Comparison of ENCODE assay signal across 16 cellular contexts in genomic region chr6:11828185-11828897, GRCh38. TPM values are rescaled to one million over a fixed set of nuclear protein-coding genes. Genes with fewer than 3 reads are reported as not detected.
DNase-seq lines count a peak whose midpoint lies in the region; ATAC-seq, FAIRE-seq and TF ChIP-seq lines count a peak whose summit lies in the region.
"Had no signal": no experiment of that assay in that cellular context is flagged by ENCODE, and none has a peak within 500 bp of the region (broad histone marks: within the 10 kb centered on the region; RNA-seq: fewer than 3 reads in every experiment).

No MANE protein-coding gene starts in this region.

- no peak overlapping the region for H2AFZ ChIP-seq in MM.1S (ENCODE audit: low read length)
- H2AFZ ChIP-seq in GM12878 (ENCODE audit: control insufficient read depth, low read depth, low read length): no peak overlapping the region

- H3K4me1 Mint-ChIP-seq in stimulated activated memory B cell treated with anti-CD40 and anti-IgM and Interleukin-4, amounts not matched to agents 10 μg/mL and 1 μg/mL and 100 μg/mL, for 72 hours: peaks cover 64% of the 10 kb centered on the region
- no peaks in the 10 kb centered on the region for H3K4me1 Mint-ChIP-seq in CD8-positive, alpha-beta memory T cell

- no peaks in the 10 kb centered on the region; the same call in 1 of the 2 replicates for H3K79me2 ChIP-seq in MM.1S (ENCODE audit: low read length)
- H3K79me2 ChIP-seq in GM12878 (ENCODE audit: control insufficient read depth, insufficient read depth, low read length): no peaks in the 10 kb centered on the region

- H3K27me3 ChIP-seq in MM.1S (replicated peaks; ENCODE audit: insufficient read depth, low read length) (no peaks in the 10 kb centered on the region), GM12878 (replicated peaks in 1 of 2; ENCODE audit: control insufficient read depth in 2 of 2, insufficient read depth in 2 of 2, low read length in 1 of 2) (no peaks in the 10 kb centered on the region)
- no peaks in the 10 kb centered on the region for H3K27me3 ChIP-seq in CD8-positive, alpha-beta memory T cell (ENCODE audit: insufficient read depth, low read length, poor library complexity, severe bottlenecking)
- H3K27me3 ChIP-seq: BE2C, cardiac muscle cell had no signal

- in situ Hi-C loops in GM12878 (cut with MboI): no loop called here

- no peak overlapping the region for H3K4me3 ChIP-seq in MM.1S (ENCODE audit: low read length)
- no peak overlapping the region for H3K4me3 ChIP-seq in GM12878
- H3K4me3 ChIP-seq in CD8-positive, alpha-beta memory T cell (ENCODE audit: low read length): no peak overlapping the region
- H3K4me3 ChIP-seq: cardiac muscle cell had no signal

- no TSS peak for BruUV-seq in GM12878 (replicated peaks; lab: Mats Ljungman, UMichigan)

- TF ChIP-seq RAD21 in GM12878 (IDR thresholded peaks at IDR 0.05; ENCODE audit: insufficient read depth, low read depth, low read length): peak; percentile 27

- H3K36me3 ChIP-seq in MM.1S (replicated peaks; ENCODE audit: insufficient read depth, low read length) (no peaks in the 10 kb centered on the region), GM12878 (ENCODE audit: control insufficient read depth in 2 of 2, insufficient read depth in 2 of 2, low read length in 1 of 2) (no peaks in the 10 kb centered on the region)
- no peaks in the 10 kb centered on the region for H3K36me3 ChIP-seq in CD8-positive, alpha-beta memory T cell (ENCODE audit: insufficient read depth, low read length)
- H3K36me3 ChIP-seq: BE2C, cardiac muscle cell had no signal

- TF ChIP-seq EP300 in GM12878 (IDR thresholded peaks at IDR 0.05; ENCODE audit: borderline replicate concordance in 1 of 2, control insufficient read depth in 1 of 2, low read depth in 2 of 2, low read length in 2 of 2): peak; percentile 83

- H3K27ac ChIP-seq in MM.1S (ENCODE audit: low read length) (peak overlapping the region; percentile 100), GM12878 (ENCODE audit: control insufficient read depth, insufficient read depth) (peak overlapping the region; percentile 93)
- H3K27ac ChIP-seq in CD8-positive, alpha-beta memory T cell (ENCODE audit: low read depth, low read length): no peak overlapping the region
- H3K27ac ChIP-seq: cardiac muscle cell had no signal

- peak; percentile 80 for FAIRE-seq in GM18507 (lab: Jason Lieb, UNC)
- FAIRE-seq in GM12878 (lab: Jason Lieb, UNC): no peak
- FAIRE-seq: RCC 7860 had no signal

- no peaks in the 10 kb centered on the region for H4K20me1 ChIP-seq in MM.1S (ENCODE audit: insufficient read depth, low read length)
- H4K20me1 ChIP-seq in GM12878 (ENCODE audit: control insufficient read depth, insufficient read depth): no peaks in the 10 kb centered on the region

- H3K27ac Mint-ChIP-seq in stimulated activated memory B cell treated with anti-CD40 and anti-IgM and Interleukin-4, amounts not matched to agents 10 μg/mL and 1 μg/mL and 100 μg/mL, for 72 hours: peak overlapping the region; percentile 90
- H3K27ac Mint-ChIP-seq in CD8-positive, alpha-beta memory T cell: no peak overlapping the region
- H3K27ac Mint-ChIP-seq: activated CD4-positive, alpha-beta memory T cell treated with anti-CD3 and anti-CD28 coated beads for 36 hours had no signal

- H3K9me3 ChIP-seq in MM.1S (replicated peaks; ENCODE audit: insufficient read depth, low read length): no peaks in the 10 kb centered on the region
- H3K9me3 ChIP-seq in GM12878 (replicated peaks; ENCODE audit: control insufficient read depth, insufficient read depth, low read length): peaks cover 13% of the 10 kb centered on the region
- H3K9me3 ChIP-seq in CD8-positive, alpha-beta memory T cell (ENCODE audit: low read length): no peaks in the 10 kb centered on the region
- H3K9me3 ChIP-seq: BE2C had no signal

- DNase-seq in GM18507 (ENCODE audit: extremely low spot score, insufficient read length, low read depth): no peak
- DNase-seq in MM.1S: peak; percentile 39
- DNase-seq in GM12878 (ENCODE audit: low read depth, low spot score): peak; percentile 76
- no peak for DNase-seq in NCI-H82 treated with DMSO at 0.1 percent for 48 hours (lab: John Stamatoyannopoulos, UW; ENCODE audit: unreplicated experiment)
- no peak for DNase-seq in CD8-positive, alpha-beta memory T cell
- DNase-seq in activated T-cell treated with anti-CD3 and anti-CD28 coated beads for 4 hours: no peak
- DNase-seq: activated CD4-positive, alpha-beta memory T cell treated with anti-CD3 and anti-CD28 coated beads for 36 hours; activated T-cell treated with anti-CD3 and anti-CD28 coated beads, Interleukin-2, amount 50 U/mL, for 72 hours; BE2C; effector CD8-positive, alpha-beta T cell; naive thymus-derived CD8-positive, alpha-beta T cell; NCI-H1417; NCI-H446 had no signal

- intact Hi-C loops in GM12878 (cut with micrococcal nuclease; ENCODE audit: unreplicated experiment): loop anchor here (5.0 to 10.0 kb wide), 2 partner anchors 456 to 779 kb away; no protein-coding TSS in a partner anchor

- H3K9me3 Mint-ChIP-seq in stimulated activated memory B cell treated with anti-CD40 and anti-IgM and Interleukin-4, amounts not matched to agents 10 μg/mL and 1 μg/mL and 100 μg/mL, for 72 hours: no peaks in the 10 kb centered on the region
- no peaks in the 10 kb centered on the region for H3K9me3 Mint-ChIP-seq in CD8-positive, alpha-beta memory T cell
- H3K9me3 Mint-ChIP-seq: activated CD4-positive, alpha-beta memory T cell treated with anti-CD3 and anti-CD28 coated beads for 36 hours; activated T-cell treated with anti-CD3 and anti-CD28 coated beads, Interleukin-2, amount 50 U/mL, for 72 hours; naive thymus-derived CD8-positive, alpha-beta T cell had no signal

- peaks cover 33% of the 10 kb centered on the region for H3F3A ChIP-seq in MM.1S (ENCODE audit: insufficient read depth, low read length)

- no peak for TF ChIP-seq POLR2A in GM12878 (IDR thresholded peaks at IDR 0.05; ENCODE audit: low read depth, low read length)

- SMC1A ChIA-PET in GM12878 (lab: Charles Lee; ENCODE audit: uncharacterized antibody, unreplicated experiment): interaction anchor here (0.6 to 5.0 kb wide), 32 partner anchors 8 to 777 kb away, joined by 3 to 44 read pairs (median 4); partner anchors contain the start of genes ADTRP and HIVEP1

- peak overlapping the region; percentile 46 for H3K4me3 Mint-ChIP-seq in stimulated activated memory B cell treated with anti-CD40 and anti-IgM and Interleukin-4, amounts not matched to agents 10 μg/mL and 1 μg/mL and 100 μg/mL, for 72 hours
- H3K4me3 Mint-ChIP-seq in CD8-positive, alpha-beta memory T cell: no peak overlapping the region
- H3K4me3 Mint-ChIP-seq: activated CD4-positive, alpha-beta memory T cell treated with anti-CD3 and anti-CD28 coated beads for 36 hours; activated T-cell treated with anti-CD3 and anti-CD28 coated beads, Interleukin-2, amount 50 U/mL, for 72 hours; naive thymus-derived CD8-positive, alpha-beta T cell had no signal

- CTCF ChIA-PET in GM12878 (lab: Yijun Ruan, JAX): interaction anchor here (0.7 to 2.4 kb wide), 8 partner anchors 38 to 237 kb away, joined by 3 to 13 read pairs (median 4); no protein-coding TSS in a partner anchor
- CTCF ChIA-PET in CD8-positive, alpha-beta memory T cell (lab: Charles Lee): no interaction called here

- H3K4me1 ChIP-seq in MM.1S (ENCODE audit: low read length) (peaks cover 53% of the 10 kb centered on the region), GM12878 (ENCODE audit: control insufficient read depth, insufficient read depth, low read length) (peaks cover 58% of the 10 kb centered on the region)
- H3K4me1 ChIP-seq in CD8-positive, alpha-beta memory T cell (ENCODE audit: insufficient read depth, low read length): no peaks in the 10 kb centered on the region
- H3K4me1 ChIP-seq: BE2C had no signal

- H3K27me3 Mint-ChIP-seq in stimulated activated memory B cell treated with anti-CD40 and anti-IgM and Interleukin-4, amounts not matched to agents 10 μg/mL and 1 μg/mL and 100 μg/mL, for 72 hours: no peaks in the 10 kb centered on the region
- peaks cover 7 to 50% of the 10 kb centered on the region in 2 donors for H3K27me3 Mint-ChIP-seq in CD8-positive, alpha-beta memory T cell

- 68% methylated on average over 6 of the region's 6 CpGs for WGBS in GM12878 (ENCODE audit: insufficient coverage, insufficient replicate concordance, low lambda C conversion rate, missing lambda C conversion rate)

- RAD21 ChIA-PET in GM12878 (lab: Charles Lee; ENCODE audit: unreplicated experiment): interaction anchor here (0.6 to 8.9 kb wide), 19 partner anchors 42 to 462 kb away, joined by 3 to 93 read pairs (median 7); partner anchors contain the start of gene EDN1

- no peaks in the 10 kb centered on the region for H3K36me3 Mint-ChIP-seq in stimulated activated memory B cell treated with anti-CD40 and anti-IgM and Interleukin-4, amounts not matched to agents 10 μg/mL and 1 μg/mL and 100 μg/mL, for 72 hours
- no peaks in the 10 kb centered on the region for H3K36me3 Mint-ChIP-seq in CD8-positive, alpha-beta memory T cell
- H3K36me3 Mint-ChIP-seq: activated CD4-positive, alpha-beta memory T cell treated with anti-CD3 and anti-CD28 coated beads for 36 hours; naive thymus-derived CD8-positive, alpha-beta T cell had no signal

- peak; percentile 31 for ATAC-seq in GM12878
- peak; percentile 58 for ATAC-seq in stimulated activated memory B cell treated with anti-CD40 and anti-IgM and Interleukin-4, amounts not matched to agents 10 μg/mL and 1 μg/mL and 100 μg/mL, for 72 hours
- ATAC-seq: activated T-cell treated with anti-CD3 and anti-CD28 coated beads, Interleukin-2, amount 50 U/mL, for 72 hours; naive thymus-derived CD8-positive, alpha-beta T cell had no signal

- POLR2A ChIA-PET in GM12878 (lab: Charles Lee): interaction anchor here (0.7 to 3.1 kb wide), 14 partner anchors 9 to 659 kb away, joined by 3 to 20 read pairs (median 4); no protein-coding TSS in a partner anchor
- POLR2A ChIA-PET in CD8-positive, alpha-beta memory T cell (lab: Charles Lee): no interaction called here

- H3K9me2 ChIP-seq in MM.1S (replicated peaks; ENCODE audit: insufficient read depth, low read length): no peaks in the 10 kb centered on the region

- TF ChIP-seq CTCF in MM.1S (IDR thresholded peaks at IDR 0.05; ENCODE audit: low read length) (no peak), GM12878 (IDR thresholded peaks at IDR 0.05 in 2 of 3, conservative IDR thresholded peaks at IDR 0.05 in 1 of 3; ENCODE audit: control insufficient read depth in 2 of 3, extremely low read depth in 1 of 3, insufficient read depth in 1 of 3, low read depth in 3 of 3, low read length in 3 of 3) (no peak)

- H3K4me2 ChIP-seq in MM.1S (ENCODE audit: low read depth, low read length): peak overlapping the region; percentile 27; the same call in 1 of the 2 replicates
- H3K4me2 ChIP-seq in GM12878 (ENCODE audit: control insufficient read depth, insufficient read depth): peak overlapping the region; percentile 76; the same call in 1 of the 2 replicates

- H3K9ac ChIP-seq in MM.1S (ENCODE audit: low read length) (no peak overlapping the region), GM12878 (ENCODE audit: control insufficient read depth, insufficient read depth, low read length) (0 out of 2 replicates have a peak overlapping the region, but pooled peaks have one; percentile 40)

RNA-seq across cellular contexts. Expression of gene ADTRP, which starts 49.7 kb away (rescaled TPM):
- total RNA-seq in GM12878 (2013; cell fraction: nucleolus; rRNA removed): 1.6 and 2.0 TPM in 2 replicates
- total RNA-seq in GM12878 (2014; rRNA removed) (1.4 and 2.2 TPM in 2 replicates), GM12878 (2014; rRNA removed; fragmentation: Illumina TruSeq; extraction: Trizol) (2.1 and 2.5 TPM in 2 replicates), GM12878 (2021) (1.7 and 2.5 TPM in 2 replicates)
- polyA plus RNA-seq in GM12878 (2011; ENCODE audit: low read depth): 1.7 TPM
- polyA plus RNA-seq in GM12878 (2011; rRNA removed) (0.10 and 0.14 TPM in 2 replicates), GM12878 (2014; fragmentation: Illumina TruSeq; extraction: Trizol) (1.7 and 2.1 TPM in 2 replicates), GM12878 (2014; fragmentation: Nextera tagmentation; extraction: Ambion mirVana) (1 to 10 TPM; 2.5 to 2.6 TPM), GM12878 (2014; rRNA removed) (1.3 and 2.2 TPM in 2 replicates), GM12878 (2016; fragmentation: Nextera tagmentation; extraction: Ambion mirVana) (under 1 TPM; 0.72 to 0.84 TPM)
- not detected in 2 replicates for polyA plus RNA-seq in GM12878 (2011; cell fraction: cytosol; rRNA removed)
- 0.47 and 0.52 TPM in 2 replicates for polyA plus RNA-seq in GM12878 (2011; cell fraction: nucleus; rRNA removed)
- polyA plus RNA-seq in GM12878 (2012): 2.5 and 3.2 TPM in 2 replicates
- 0.10 TPM in 1 of 2 replicates, not detected in the other for polyA minus RNA-seq in GM12878 (2011; rRNA and poly(A)+ RNA removed)
- polyA minus RNA-seq in GM12878 (2011; cell fraction: cytosol; rRNA and poly(A)+ RNA removed): not detected in 2 replicates
- 0.12 and 0.29 TPM in 2 replicates for polyA minus RNA-seq in GM12878 (2011; cell fraction: nucleus; rRNA and poly(A)+ RNA removed)
- total RNA-seq in CD8-positive, alpha-beta memory T cell: 1 to 10 TPM; 3.2 to 3.9 TPM
- not detected for polyA plus RNA-seq in CD8-positive, alpha-beta memory T cell
- total RNA-seq: cardiac muscle cell had no signal
- polyA plus RNA-seq: cardiac muscle cell had no signal

Comparison
In these comparisons a context has a peak if more than half of its experiments do, and no peak if none do; other contexts are left out.
1. DNase-seq: peak in MM.1S (single experiment) and GM12878 (single experiment); none in GM18507 (single experiment), NCI-H82 treated with DMSO at 0.1 percent for 48 hours (single experiment), CD8-positive, alpha-beta memory T cell (0 of 5) and activated T-cell treated with anti-CD3 and anti-CD28 coated beads for 4 hours (single experiment).